In genomic region chr3:39978293-39978692, GRCh38 we compare ENCODE assay signal across 20 cellular contexts.
"Had no signal": no experiment of that assay in that cellular context is flagged by ENCODE, and none has a peak within 500 bp of the region (broad histone marks: within the 10 kb centered on the region; RNA-seq: fewer than 3 reads in every experiment).

No MANE protein-coding gene starts in this region.

- DNase-seq: effector memory CD4-positive, alpha-beta T cell; heart left ventricle; hippocampal formation; left lung; lower lobe of right lung; nucleus accumbens; ovary; stimulated activated CD4-positive, alpha-beta T cell treated with anti-CD3 and anti-CD28 coated beads, Interleukin-4, amount 100 ng/mL, for 1 hour; stimulated activated CD8-positive, alpha-beta memory T cell treated with anti-CD3 and anti-CD28 coated beads, Interleukin-4, amount 100 ng/mL, for 48 hours; stimulated activated naive CD8-positive, alpha-beta T cell treated with anti-CD3 and anti-CD28 coated beads, Interleukin-15, Interleukin-2, amounts not matched to agents 100 U/mL and 50 U/mL, for 24 hours; thyroid gland had no signal

- H3K4me1 ChIP-seq: left lung, lower lobe of right lung, neural progenitor cell, suprapubic skin, thyroid gland had no signal

- H3K27me3 ChIP-seq: heart left ventricle, left lung, neural progenitor cell, ovary, suprapubic skin, thyroid gland had no signal

- ATAC-seq: heart left ventricle; left lung; lower lobe of right lung; natural killer cell treated with Interleukin-12 subunit alpha and Interleukin-12 subunit beta and Interleukin-15 and Interleukin-18, amount 100 ng/mL, for 72 hours; stimulated activated effector memory CD8-positive, alpha-beta T cell treated with anti-CD3 and anti-CD28 coated beads, Interleukin-12 subunit alpha, Interleukin-12 subunit beta, amount 100 ng/mL, for 72 hours; stimulated activated naive CD8-positive, alpha-beta T cell treated with anti-CD3 and anti-CD28 coated beads, Interleukin-15, Interleukin-2, amounts not matched to agents 100 U/mL and 50 U/mL, for 24 hours had no signal

- H3K27ac ChIP-seq: epithelial cell of prostate, heart left ventricle, left lung, lower lobe of right lung, neural progenitor cell, ovary, suprapubic skin, thyroid gland had no signal

- H3K4me3 ChIP-seq: heart left ventricle, left lung, lower lobe of right lung, neural progenitor cell, ovary, smooth muscle cell, suprapubic skin, thyroid gland had no signal

- H3K9me3 ChIP-seq: left lung, lower lobe of right lung, ovary, suprapubic skin, thyroid gland had no signal

- H3K36me3 ChIP-seq: heart left ventricle, left lung, lower lobe of right lung, neural progenitor cell, ovary, suprapubic skin, thyroid gland had no signal

- FAIRE-seq: endometrium, frontal cortex, urothelium cell line had no signal
